ENCODE assay signal across 14 cellular contexts in the genomic region with DNA sequence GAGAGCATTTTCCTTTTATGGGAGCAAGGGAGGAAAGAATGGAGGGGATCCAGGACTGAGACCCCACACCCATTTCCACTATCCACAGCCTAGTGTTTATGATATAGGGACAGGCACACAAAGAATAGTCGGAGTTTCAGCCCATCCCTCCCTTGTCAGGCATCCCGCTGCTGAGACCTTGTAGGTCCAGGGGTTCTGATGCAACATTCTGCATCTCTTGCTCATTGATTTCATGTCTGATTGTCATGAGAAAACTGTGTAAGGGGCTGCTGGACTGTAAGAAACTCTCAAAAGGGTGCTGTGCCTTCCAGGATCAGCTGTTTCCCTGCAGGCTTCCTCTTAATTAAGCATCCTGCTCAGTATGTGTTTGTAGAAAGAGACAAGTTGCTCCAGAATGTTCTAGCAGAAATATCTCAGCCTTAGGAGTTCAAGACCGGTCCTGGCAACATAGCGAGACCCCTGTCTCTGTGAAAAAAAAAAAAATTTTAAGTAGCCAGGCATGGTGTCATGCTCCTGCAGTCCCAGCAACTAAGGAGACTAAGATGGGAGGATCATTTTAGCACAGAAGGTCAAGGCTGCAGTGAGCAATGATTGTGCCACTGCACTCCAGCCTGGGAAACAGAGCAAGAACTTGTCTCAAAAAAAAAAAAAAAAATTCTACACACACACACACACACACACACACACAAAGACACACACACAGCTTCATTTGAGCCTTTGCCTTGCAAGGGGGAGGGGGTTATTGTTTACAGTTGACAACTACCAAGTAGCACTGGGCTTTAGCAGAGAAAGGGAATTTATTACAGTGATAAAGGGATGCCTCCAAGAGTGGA. TPM values are rescaled to one million over a fixed set of nuclear protein-coding genes. Genes with fewer than 3 reads are reported as not detected.
A peak's percentile ranks its signal among the peaks of the same experiment; 100 is the strongest.
DNase-seq lines count a peak whose midpoint lies in the region; ATAC-seq, FAIRE-seq and TF ChIP-seq lines count a peak whose summit lies in the region.
"Had no signal": no experiment of that assay in that cellular context is flagged by ENCODE, and none has a peak within 500 bp of the region (broad histone marks: within the 10 kb centered on the region; RNA-seq: fewer than 3 reads in every experiment).

No MANE protein-coding gene starts in this region.

- TF ChIP-seq POLR2A in HepG2 (IDR thresholded peaks at IDR 0.05; ENCODE audit: insufficient read depth in 1 of 2, low read depth in 2 of 2, low read length in 2 of 2) (no peak), right lobe of liver (IDR thresholded peaks at IDR 0.05) (no peak), erythroblast (IDR thresholded peaks at IDR 0.05; ENCODE audit: low read length) (no peak), spleen (IDR thresholded peaks at IDR 0.05) (no peak), lower leg skin (IDR thresholded peaks at IDR 0.05) (no peak)

- peak overlapping the region; percentile 28; the same call in 1 of the 2 replicates for H3K9ac ChIP-seq in HepG2 (ENCODE audit: insufficient read depth, low read depth, low read length)

- in situ Hi-C loops in HepG2 (cut with HindIII; ENCODE audit: extremely low pct_ligation_motif_present, low pct_unique_long_range_greater_than_20kb) (no loop called here), Panc1 (cut with HindIII; ENCODE audit: low pct_unique_long_range_greater_than_20kb, low sequenced_read_pairs) (no loop called here)

- no peak for TF ChIP-seq CTCF in HepG2 (CRISPR knock-in tag; IDR thresholded peaks at IDR 0.05)
- TF ChIP-seq CTCF in right lobe of liver (IDR thresholded peaks at IDR 0.05): no peak
- TF ChIP-seq CTCF in Panc1 (IDR thresholded peaks at IDR 0.05): no peak
- TF ChIP-seq CTCF in spleen (IDR thresholded peaks at IDR 0.05 in 8 of 11, conservative IDR thresholded peaks at IDR 0.05 in 3 of 11): no peak
- TF ChIP-seq CTCF in lower leg skin (IDR thresholded peaks at IDR 0.05): no peak

- H3K9me3 ChIP-seq in HepG2 (ENCODE audit: low read length): no peaks in the 10 kb centered on the region
- H3K9me3 ChIP-seq in right lobe of liver: no peaks in the 10 kb centered on the region
- H3K9me3 ChIP-seq in Panc1 (ENCODE audit: control insufficient read depth, insufficient read depth, low read depth, low read length): no peaks in the 10 kb centered on the region
- H3K9me3 ChIP-seq in spleen: no peaks in the 10 kb centered on the region
- H3K9me3 ChIP-seq: vagina had no signal

- intact Hi-C loops in HepG2 (cut with micrococcal nuclease; ENCODE audit: unreplicated experiment): no loop called here
- intact Hi-C loops in right lobe of liver (cut with DNase I): no loop called here
- intact Hi-C loops in Panc1 (cut with micrococcal nuclease; ENCODE audit: unreplicated experiment): no loop called here
- intact Hi-C loops in spleen (cut with DNase I; ENCODE audit: low total_unique reads): no loop called here
- intact Hi-C loops in lower leg skin (cut with DNase I; ENCODE audit: low total_unique reads): no loop called here

- no peaks in the 10 kb centered on the region for H3K36me3 ChIP-seq in HepG2 (replicated peaks in 1 of 2; ENCODE audit: control insufficient read depth in 1 of 2, insufficient read depth in 2 of 2, low read length in 2 of 2)
- H3K36me3 ChIP-seq in right lobe of liver: no peaks in the 10 kb centered on the region
- H3K36me3 ChIP-seq in Panc1 (ENCODE audit: control insufficient read depth, insufficient read depth, low read length): no peaks in the 10 kb centered on the region
- H3K36me3 ChIP-seq in spleen: peaks cover 0 to 3% (median 0%) of the 10 kb centered on the region in 6 donors
- H3K36me3 ChIP-seq: vagina had no signal

- POLR2A ChIA-PET in HepG2 (lab: Yijun Ruan, JAX) (no interaction called here), Panc1 (lab: Charles Lee) (no interaction called here)

- ATAC-seq in HepG2 (peak; percentile 33; the same call in 2 of the 3 replicates), right lobe of liver (no peak), Panc1 (no peak)
- ATAC-seq: esophagus mucosa, left lobe of liver had no signal

- no peak for TF ChIP-seq RAD21 in HepG2 (CRISPR knock-in tag; IDR thresholded peaks at IDR 0.05)

- BruUV-seq in HepG2 (replicated peaks; lab: Mats Ljungman, UMichigan): no TSS peak
- BruUV-seq in Panc1 (replicated peaks; lab: Mats Ljungman, UMichigan): no TSS peak

- H3K79me2 ChIP-seq in HepG2 (ENCODE audit: insufficient read depth, low read length): no peaks in the 10 kb centered on the region

- H3K4me3 ChIP-seq in HepG2 (replicated peaks in 1 of 3; ENCODE audit: insufficient read depth in 1 of 3, low read depth in 2 of 3, low read length in 3 of 3): no peak overlapping the region
- H3K4me3 ChIP-seq in right lobe of liver: no peak overlapping the region
- H3K4me3 ChIP-seq in Panc1 (ENCODE audit: low read depth in 2 of 2, low read length in 2 of 2): no peak overlapping the region
- no peak overlapping the region for H3K4me3 ChIP-seq in spleen
- H3K4me3 ChIP-seq in lower leg skin (ENCODE audit: low read depth, poor library complexity, severe bottlenecking): no peak overlapping the region
- H3K4me3 ChIP-seq: vagina had no signal

- DNase-seq in HepG2 (ENCODE audit: low spot score) (no peak), right lobe of liver (no peak), Panc1 (ENCODE audit: low read depth, low spot score) (no peak), erythroblast (lab: John Stamatoyannopoulos, UW) (peak; percentile 58 to 66), spleen (peak; percentile 6), DMS114 treated with DMSO at 0.1 percent for 48 hours (lab: John Stamatoyannopoulos, UW; ENCODE audit: unreplicated experiment) (no peak), mucosa of gallbladder (ENCODE audit: low spot score) (no peak), lower leg skin (ENCODE audit: low spot score in 2 of 2) (no peak)
- DNase-seq: anterior cingulate cortex, NCI-H1417, NCI-H510A had no signal

- H3K27ac ChIP-seq in HepG2 (ENCODE audit: extremely low read length, insufficient read depth, low read length) (no peak overlapping the region), right lobe of liver (no peak overlapping the region), Panc1 (ENCODE audit: low read length) (peak overlapping the region; percentile 8; the same call in 1 of the 2 replicates), spleen (no peak overlapping the region)
- H3K27ac ChIP-seq: vagina had no signal

- H3K4me1 ChIP-seq in HepG2 (ENCODE audit: insufficient read depth, low read length) (peaks cover 32% of the 10 kb centered on the region), right lobe of liver (no peaks in the 10 kb centered on the region), Panc1 (ENCODE audit: control insufficient read depth, insufficient read depth, low read length) (peaks cover 3% of the 10 kb centered on the region; the same call in 1 of the 2 replicates), spleen (peaks cover 0 to 12% (median 10%) of the 10 kb centered on the region in 6 donors)

- H3K4me2 ChIP-seq in HepG2 (ENCODE audit: low read depth, low read length): peak overlapping the region; percentile 38

- FAIRE-seq in HepG2 (lab: Jason Lieb, UNC): no peak

- CTCF ChIA-PET in HepG2 (lab: Yijun Ruan, JAX; ENCODE audit: low intra/inter-chr PET ratio, low total read pairs): no interaction called here
- CTCF ChIA-PET in Panc1 (lab: Charles Lee): no interaction called here

- WGBS in HepG2 (ENCODE audit: low lambda C conversion rate): 61% methylated on average over 4 of the region's 4 CpGs
- 47% methylated on average over 3 of the region's 4 CpGs for WGBS in right lobe of liver (ENCODE audit: insufficient coverage, low coverage, low lambda C conversion rate, missing lambda C conversion rate)
- WGBS in spleen, 5 donors: 81 to 86% (median 85%) methylated on average over 4 of the region's 4 CpGs
- 78 to 89% methylated on average over 4 of the region's 4 CpGs for WGBS in lower leg skin, 2 donors

- no peaks in the 10 kb centered on the region for H4K20me1 ChIP-seq in HepG2 (ENCODE audit: insufficient read depth, low read length)

- H3K27me3 ChIP-seq in HepG2 (ENCODE audit: control insufficient read depth in 1 of 2, insufficient read depth in 2 of 2, low read length in 2 of 2) (no peaks in the 10 kb centered on the region; a peak in 1 of 5 replicates), right lobe of liver (no peaks in the 10 kb centered on the region), Panc1 (ENCODE audit: control insufficient read depth, insufficient read depth, low read length) (no peaks in the 10 kb centered on the region), spleen (replicated peaks in 1 of 7) (no peaks in the 10 kb centered on the region)
- H3K27me3 ChIP-seq: vagina had no signal

- no peak for TF ChIP-seq EP300 in HepG2 (IDR thresholded peaks at IDR 0.05; ENCODE audit: low read depth in 2 of 2, low read length in 2 of 2)
- TF ChIP-seq EP300 in HepG2 (CRISPR knock-in tag; IDR thresholded peaks at IDR 0.05; ENCODE audit: borderline replicate concordance): no peak

- no peak overlapping the region for H2AFZ ChIP-seq in HepG2 (ENCODE audit: low read length)

RNA-seq across cellular contexts. Expression of gene POLR3E, which starts 5.1 kb away (rescaled TPM):
- total RNA-seq in HepG2 (2016; rRNA removed; fragmentation: Illumina TruSeq; extraction: Trizol) (94.8 and 135 TPM in 2 replicates), right lobe of liver (10 to 100 TPM; 15.8 to 35.7 (median 26.9) TPM), Panc1 (2021; ENCODE audit: unreplicated experiment) (45.2 TPM), spleen (10 to 100 TPM; 40.4 to 58.0 (median 52.2) TPM), mucosa of gallbladder (43.7 TPM), lower leg skin (10 to 100 TPM; 64.7 to 74.0 (median 71.4) TPM)
- total RNA-seq in HepG2 (2016; cell fraction: cytosol; rRNA removed; fragmentation: Illumina TruSeq; extraction: Trizol; ENCODE audit: low read depth): 40.5 and 40.7 TPM in 2 replicates
- 93.2 and 125 TPM in 2 replicates for total RNA-seq in HepG2 (2016; cell fraction: insoluble cytoplasmic fraction; rRNA removed; fragmentation: Illumina TruSeq; extraction: Trizol)
- 103 and 106 TPM in 2 replicates for total RNA-seq in HepG2 (2016; cell fraction: membrane; rRNA removed; fragmentation: Illumina TruSeq; extraction: Trizol)
- 115 and 134 TPM in 2 replicates for total RNA-seq in HepG2 (2016; cell fraction: nucleus; rRNA removed; fragmentation: Illumina TruSeq; extraction: Trizol)
- polyA plus RNA-seq in HepG2 (2011; rRNA removed) (262 and 280 TPM in 2 replicates), spleen (10 to 100 TPM; 17.3 to 19.3 (median 18.8) TPM)
- 132 and 169 TPM in 2 replicates for polyA plus RNA-seq in HepG2 (2011; cell fraction: cytosol; rRNA removed)
- polyA plus RNA-seq in HepG2 (2011; cell fraction: nucleus; rRNA removed): 753 and 830 TPM in 2 replicates
- polyA plus RNA-seq in HepG2 (2012): 105 and 114 TPM in 2 replicates
- 31.3 and 37.9 TPM in 2 replicates for polyA plus RNA-seq in HepG2 (2016; cell fraction: cytosol; fragmentation: Illumina TruSeq; extraction: Trizol; ENCODE audit: low read depth)
- polyA plus RNA-seq in HepG2 (2016; cell fraction: insoluble cytoplasmic fraction; fragmentation: Illumina TruSeq; extraction: Trizol; ENCODE audit: low read depth): 94.5 and 105 TPM in 2 replicates
- 62.4 and 65.8 TPM in 2 replicates for polyA plus RNA-seq in HepG2 (2016; cell fraction: membrane; fragmentation: Illumina TruSeq; extraction: Trizol; ENCODE audit: low read depth)
- polyA plus RNA-seq in HepG2 (2016; cell fraction: nucleus; fragmentation: Illumina TruSeq; extraction: Trizol; ENCODE audit: insufficient read depth, low read depth): 279 and 292 TPM in 2 replicates
- 472 and 743 TPM in 2 replicates for polyA minus RNA-seq in HepG2 (2011; rRNA and poly(A)+ RNA removed; ENCODE audit: low replicate concordance)
- polyA minus RNA-seq in HepG2 (2011; cell fraction: cytosol; rRNA and poly(A)+ RNA removed): 96.6 and 110 TPM in 2 replicates
- 279 and 332 TPM in 2 replicates for polyA minus RNA-seq in HepG2 (2011; cell fraction: nucleus; rRNA and poly(A)+ RNA removed)
- 56.0 TPM for polyA plus RNA-seq in Panc1 (2012; ENCODE audit: insufficient read length)

Comparison
In these comparisons a context has a peak if more than half of its experiments do, and no peak if none do; other contexts are left out.
1. DNase-seq: peak in erythroblast (2 of 2) and spleen (single experiment); none in HepG2 (single experiment), right lobe of liver (0 of 3), Panc1 (single experiment), DMS114 treated with DMSO at 0.1 percent for 48 hours (single experiment), mucosa of gallbladder (single experiment) and lower leg skin (0 of 2).